Comparison of ENCODE assay signal across 10 cellular contexts in the genomic region with DNA sequence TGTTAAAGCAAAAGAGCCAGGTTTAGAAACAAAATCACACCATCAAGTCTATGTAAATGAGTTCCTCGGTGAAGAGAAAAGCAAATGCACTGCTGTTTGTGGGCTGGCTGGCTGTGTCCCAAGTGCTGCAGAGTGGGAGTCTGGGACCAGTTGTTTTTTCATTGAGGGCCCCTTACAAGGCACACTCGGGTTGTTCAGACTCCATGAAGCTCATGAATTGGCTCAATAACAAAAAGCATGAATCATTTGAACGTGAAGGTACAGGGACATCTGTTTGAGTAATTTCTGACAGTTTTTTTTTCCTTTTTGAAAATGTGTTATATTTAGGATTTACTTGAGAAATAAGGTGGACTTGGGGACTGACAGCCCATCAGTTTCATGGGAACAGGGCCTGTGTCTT. TPM values are rescaled to one million over a fixed set of nuclear protein-coding genes. Genes with fewer than 3 reads are reported as not detected.
DNase-seq lines count a peak whose midpoint lies in the region; ATAC-seq, FAIRE-seq and TF ChIP-seq lines count a peak whose summit lies in the region.
"Had no signal": no experiment of that assay in that cellular context is flagged by ENCODE, and none has a peak within 500 bp of the region (broad histone marks: within the 10 kb centered on the region; RNA-seq: fewer than 3 reads in every experiment).

No MANE protein-coding gene starts in this region.

- no peaks in the 10 kb centered on the region for H4K20me1 ChIP-seq in fibroblast of lung (ENCODE audit: control insufficient read depth, extremely low read depth, insufficient read depth, low read length)

- H3K4me1 Mint-ChIP-seq in T-helper 17 cell = peaks cover 18% of the 10 kb centered on the region

- no peak overlapping the region for H3K9ac ChIP-seq in fibroblast of lung (ENCODE audit: insufficient read depth, low read length)

- H3K36me3 ChIP-seq in fibroblast of lung (ENCODE audit: control insufficient read depth, insufficient read depth, low read length) = no peaks in the 10 kb centered on the region

- no peaks in the 10 kb centered on the region for H3K36me3 Mint-ChIP-seq in T-helper 17 cell (ENCODE audit: low read depth)

- no peaks in the 10 kb centered on the region for H3K27me3 ChIP-seq in fibroblast of lung (ENCODE audit: control insufficient read depth, insufficient read depth, low read length)

- H3K79me2 ChIP-seq in fibroblast of lung (ENCODE audit: control insufficient read depth, insufficient read depth, low read length) = peaks cover 68% of the 10 kb centered on the region

- no peak for TF ChIP-seq CTCF in fibroblast of lung (conservative IDR thresholded peaks at IDR 0.05 in 1 of 2, IDR thresholded peaks at IDR 0.05 in 1 of 2; ENCODE audit: low read depth in 1 of 2, low read length in 2 of 2)

- H3K27ac Mint-ChIP-seq in T-helper 17 cell = no peak overlapping the region

- no peak overlapping the region for H3K4me3 ChIP-seq in fibroblast of lung (replicated peaks in 1 of 4; ENCODE audit: control extremely low read depth in 1 of 4, insufficient read depth in 1 of 4, low read depth in 3 of 4, low read length in 4 of 4)

- H3K27ac ChIP-seq in fibroblast of lung (ENCODE audit: insufficient read depth, low read length) = peak overlapping the region; percentile 22

- no peak overlapping the region for H2AFZ ChIP-seq in fibroblast of lung (ENCODE audit: low read length)

- no peak for FAIRE-seq in GM12891 (lab: Jason Lieb, UNC)
- FAIRE-seq: frontal cortex had no signal

- no peaks in the 10 kb centered on the region for H3K9me3 ChIP-seq in fibroblast of lung (ENCODE audit: control insufficient read depth, insufficient read depth, low read depth, low read length)
- H3K9me3 ChIP-seq in T-helper 17 cell (ENCODE audit: control insufficient read depth, low read length, poor library complexity, severe bottlenecking) = no peaks in the 10 kb centered on the region

- peaks cover 28% of the 10 kb centered on the region for H3K4me1 ChIP-seq in fibroblast of lung (ENCODE audit: control insufficient read depth, extremely low read depth, insufficient read depth, low read length)

- ATAC-seq in HG03280 (IDR thresholded peaks at IDR 0.05; ENCODE audit: unreplicated experiment) = no peak
- ATAC-seq in T-helper 17 cell = no peak
- no peak for ATAC-seq in HG02798 (IDR thresholded peaks at IDR 0.05; ENCODE audit: poor library complexity, unreplicated experiment)

- TF ChIP-seq POLR2A in GM12891 (IDR thresholded peaks at IDR 0.05; ENCODE audit: low read depth, low read length) = no peak

- H3K4me3 Mint-ChIP-seq in T-helper 17 cell = no peak overlapping the region

- H3K4me2 ChIP-seq in fibroblast of lung (ENCODE audit: extremely low read depth, insufficient read depth, low read length) = no peak overlapping the region

- intact Hi-C loops in posterior cingulate gyrus (cut with DNase I) = no loop called here

- no peaks in the 10 kb centered on the region for H3K27me3 Mint-ChIP-seq in T-helper 17 cell

- DNase-seq in GM12891 (ENCODE audit: insufficient read length, low spot score) = no peak
- DNase-seq in NCI-H446 (lab: John Stamatoyannopoulos, UW) = peak; percentile 53 to 86
- DNase-seq in fibroblast of lung (ENCODE audit: low read depth in 2 of 2) = peak; percentile 38 to 66
- DNase-seq in posterior cingulate gyrus = peak; percentile 15 to 94 (median 69)
- no peak for DNase-seq in T-helper 17 cell
- no peak for DNase-seq in NCI-H226
- DNase-seq: activated gamma-delta T cell treated with Interleukin-2 at 50 U/mL for 16 hours had no signal

TF ChIP-seq in GM12891, 5 proteins besides CTCF, POLR2A, EP300 and RAD21:
- peak; percentile 39; the same call in 1 of the 2 replicates for TF ChIP-seq POU2F2 (IDR thresholded peaks at IDR 0.05; ENCODE audit: low read depth, low read length)
- no peak for TF ChIP-seq SPI1 (IDR thresholded peaks at IDR 0.05; ENCODE audit: low read depth, low read length)
- TF ChIP-seq POLR2AphosphoS5 (IDR thresholded peaks at IDR 0.05; ENCODE audit: low read depth, low read length) = no peak
- no peak for TF ChIP-seq PAX5 (IDR thresholded peaks at IDR 0.05; ENCODE audit: insufficient read depth, low read length, severe bottlenecking)
- no peak for TF ChIP-seq TAF1 (IDR thresholded peaks at IDR 0.05; ENCODE audit: low read depth, low read length)

RNA-seq across cellular contexts. Expression of a gene that starts 28.0 kb away (rescaled TPM):
- 13.9 TPM for polyA plus RNA-seq in GM12891 (2012; ENCODE audit: low read depth, missing spikeins)
- total RNA-seq in fibroblast of lung = 19.0 and 24.1 TPM in 2 replicates
- polyA plus RNA-seq in fibroblast of lung = 26.9 and 90.3 TPM in 2 replicates
- 30.0 and 94.7 TPM in 2 replicates for polyA plus RNA-seq in fibroblast of lung (2012)
- polyA minus RNA-seq in fibroblast of lung (ENCODE audit: low replicate concordance) = 28.8 and 64.8 TPM in 2 replicates
- 10 to 100 TPM; 13.9 to 28.5 TPM for total RNA-seq in T-helper 17 cell

RNA-seq across cellular contexts. Expression of a gene that starts 56.8 kb away (rescaled TPM):
- 134 TPM for polyA plus RNA-seq in GM12891 (2012; ENCODE audit: low read depth, missing spikeins)
- 144 and 287 TPM in 2 replicates for total RNA-seq in fibroblast of lung
- polyA plus RNA-seq in fibroblast of lung = 303 and 333 TPM in 2 replicates
- polyA plus RNA-seq in fibroblast of lung (2012) = 166 and 194 TPM in 2 replicates
- polyA minus RNA-seq in fibroblast of lung (ENCODE audit: low replicate concordance) = 141 and 268 TPM in 2 replicates
- total RNA-seq in T-helper 17 cell = 10 to 100 TPM; 16.4 to 17.1 TPM

Comparison
In these comparisons a context has a peak if more than half of its experiments do, and no peak if none do; other contexts are left out.
1. DNase-seq: peak in NCI-H446 (2 of 2), fibroblast of lung (2 of 2) and posterior cingulate gyrus (10 of 10); none in GM12891 (single experiment), T-helper 17 cell (0 of 3) and NCI-H226 (single experiment).